Comparison of ENCODE assay signal across 12 cellular contexts in genomic region chr6:34030831-34031566, GRCh38.
"Had no signal": no experiment of that assay in that cellular context is flagged by ENCODE, and none has a peak within 500 bp of the region (broad histone marks: within the 10 kb centered on the region; RNA-seq: fewer than 3 reads in every experiment).

No MANE protein-coding gene starts in this region.

- H3K27ac ChIP-seq: sigmoid colon, tibial nerve, VCaP had no signal

- H3K27ac Mint-ChIP-seq: activated CD4-positive, alpha-beta memory T cell treated with anti-CD3 and anti-CD28 coated beads, Interleukin-2, amount 10 ng/mL, durations not matched to agents 7 days and 5 days; activated CD4-positive, alpha-beta T cell treated with anti-CD3 and anti-CD28 coated beads for 36 hours; stimulated activated naive B cell treated with anti-CD40 and anti-IgM and Interleukin-4, amounts not matched to agents 10 μg/mL and 1 μg/mL and 100 μg/mL, for 72 hours had no signal

- H3K4me3 Mint-ChIP-seq: activated CD4-positive, alpha-beta memory T cell treated with anti-CD3 and anti-CD28 coated beads, Interleukin-2, amount 10 ng/mL, durations not matched to agents 7 days and 5 days; activated CD4-positive, alpha-beta T cell treated with anti-CD3 and anti-CD28 coated beads for 36 hours; nephron; stimulated activated naive B cell treated with anti-CD40 and anti-IgM and Interleukin-4, amounts not matched to agents 10 μg/mL and 1 μg/mL and 100 μg/mL, for 72 hours had no signal

- H3K27me3 Mint-ChIP-seq: activated CD4-positive, alpha-beta T cell treated with anti-CD3 and anti-CD28 coated beads for 36 hours had no signal

- H3K9me3 Mint-ChIP-seq: activated CD4-positive, alpha-beta memory T cell treated with anti-CD3 and anti-CD28 coated beads, Interleukin-2, amount 10 ng/mL, durations not matched to agents 7 days and 5 days; nephron; stimulated activated naive B cell treated with anti-CD40 and anti-IgM and Interleukin-4, amounts not matched to agents 10 μg/mL and 1 μg/mL and 100 μg/mL, for 72 hours had no signal

- H3K36me3 Mint-ChIP-seq: stimulated activated naive B cell treated with anti-CD40 and anti-IgM and Interleukin-4, amounts not matched to agents 10 μg/mL and 1 μg/mL and 100 μg/mL, for 72 hours had no signal

- H3K4me1 Mint-ChIP-seq: activated CD4-positive, alpha-beta memory T cell treated with anti-CD3 and anti-CD28 coated beads, Interleukin-2, amount 10 ng/mL, durations not matched to agents 7 days and 5 days; activated CD4-positive, alpha-beta T cell treated with anti-CD3 and anti-CD28 coated beads for 36 hours; nephron had no signal

- ATAC-seq: activated CD4-positive, alpha-beta T cell treated with anti-CD3 and anti-CD28 coated beads for 36 hours had no signal

- H3K4me3 ChIP-seq: sigmoid colon, tibial nerve had no signal

- H3K4me1 ChIP-seq: sigmoid colon, tibial nerve had no signal

- H3K9me3 ChIP-seq: sigmoid colon, tibial nerve had no signal

- H3K36me3 ChIP-seq: sigmoid colon, tibial nerve had no signal

- DNase-seq: activated CD4-positive, alpha-beta memory T cell treated with anti-CD3 and anti-CD28 coated beads, Interleukin-2, amount 10 ng/mL, durations not matched to agents 7 days and 5 days; activated CD4-positive, alpha-beta T cell treated with anti-CD3 and anti-CD28 coated beads for 36 hours; aorta; glutamatergic neuron; mesenchymal stem cell; sigmoid colon; stimulated activated CD4-positive, alpha-beta T cell treated with anti-CD3 and anti-CD28 coated beads, Interleukin-2, amount 100 ng/mL, for 24 hours; stimulated activated naive B cell treated with anti-CD40 and anti-IgM and Interleukin-4, amounts not matched to agents 10 μg/mL and 1 μg/mL and 100 μg/mL, for 72 hours; T-helper 9 cell had no signal
